Comparison of ENCODE assay signal across 10 cellular contexts in genomic region chr11:96306600-96306932, GRCh38. TPM values are rescaled to one million over a fixed set of nuclear protein-coding genes. Genes with fewer than 3 reads are reported as not detected.
DNase-seq lines count a peak whose midpoint lies in the region; FAIRE-seq and TF ChIP-seq lines count a peak whose summit lies in the region.
"Had no signal": no experiment of that assay in that cellular context is flagged by ENCODE, and none has a peak within 500 bp of the region (broad histone marks: within the 10 kb centered on the region; RNA-seq: fewer than 3 reads in every experiment).

No MANE protein-coding gene starts in this region.

- peak overlapping the region; percentile 62 for H3K27ac Mint-ChIP-seq in activated naive CD8-positive, alpha-beta T cell treated with anti-CD3 and anti-CD28 coated beads for 36 hours
- H3K27ac Mint-ChIP-seq in activated CD4-positive, alpha-beta memory T cell treated with anti-CD3 and anti-CD28 coated beads for 36 hours: no peak overlapping the region

- H3K27me3 Mint-ChIP-seq in activated naive CD8-positive, alpha-beta T cell treated with anti-CD3 and anti-CD28 coated beads for 36 hours: no peaks in the 10 kb centered on the region
- no peaks in the 10 kb centered on the region for H3K27me3 Mint-ChIP-seq in activated CD4-positive, alpha-beta memory T cell treated with anti-CD3 and anti-CD28 coated beads for 36 hours
- H3K27me3 Mint-ChIP-seq: naive B cell had no signal

- TF ChIP-seq CTCF in HFF-Myc (IDR thresholded peaks at IDR 0.05; ENCODE audit: low read depth, low read length, missing control alignments): no peak
- TF ChIP-seq CTCF in kidney (IDR thresholded peaks at IDR 0.05; ENCODE audit: borderline replicate concordance, extremely low read depth, insufficient read depth): no peak

- no peaks in the 10 kb centered on the region for H3K9me3 Mint-ChIP-seq in activated naive CD8-positive, alpha-beta T cell treated with anti-CD3 and anti-CD28 coated beads for 36 hours
- no peaks in the 10 kb centered on the region for H3K9me3 Mint-ChIP-seq in activated CD4-positive, alpha-beta memory T cell treated with anti-CD3 and anti-CD28 coated beads for 36 hours
- H3K9me3 Mint-ChIP-seq: naive B cell had no signal

- 6 to 25% (median 23%) methylated on average over 3 of the region's 3 CpGs for WGBS in small intestine, 3 donors

- peak overlapping the region in 1 of 2 donors; percentile 13 for H3K9ac ChIP-seq in kidney (ENCODE audit: low read length in 2 of 2)

- DNase-seq in HFF-Myc (ENCODE audit: extremely low read depth, low read depth) (no peak), kidney (no peak), small intestine (no peak), dedifferentiated amniotic fluid mesenchymal stem cell (ENCODE audit: extremely low spot score) (no peak)
- no peak for DNase-seq in activated naive CD8-positive, alpha-beta T cell treated with anti-CD3 and anti-CD28 coated beads for 36 hours
- DNase-seq in stimulated activated CD4-positive, alpha-beta T cell treated with anti-CD3 and anti-CD28 coated beads, Interleukin-4, amount 100 ng/mL, for 24 hours: no peak
- no peak for DNase-seq in activated CD4-positive, alpha-beta memory T cell treated with anti-CD3 and anti-CD28 coated beads for 36 hours
- DNase-seq in activated CD4-positive, alpha-beta T cell treated with anti-CD3 and anti-CD28 coated beads for 48 hours: no peak
- DNase-seq: KBM-7, naive B cell had no signal

- H3K36me3 Mint-ChIP-seq in activated naive CD8-positive, alpha-beta T cell treated with anti-CD3 and anti-CD28 coated beads for 36 hours: peaks cover 15% of the 10 kb centered on the region
- H3K36me3 Mint-ChIP-seq in activated CD4-positive, alpha-beta memory T cell treated with anti-CD3 and anti-CD28 coated beads for 36 hours: peaks cover 3% of the 10 kb centered on the region

- POLR2A ChIA-PET in activated CD4-positive, alpha-beta memory T cell treated with anti-CD3 and anti-CD28 coated beads for 36 hours (lab: Charles Lee): no interaction called here

- peak overlapping the region; percentile 91 to 93 for H3K27ac ChIP-seq in kidney (ENCODE audit: low read depth in 2 of 2, low read length in 2 of 2)
- H3K27ac ChIP-seq in small intestine (ENCODE audit: low read depth in 1 of 2, low read length in 1 of 2): peak overlapping the region; percentile 37 to 81

- H3K4me3 Mint-ChIP-seq in activated naive CD8-positive, alpha-beta T cell treated with anti-CD3 and anti-CD28 coated beads for 36 hours: peak overlapping the region; percentile 70
- H3K4me3 Mint-ChIP-seq in activated CD4-positive, alpha-beta memory T cell treated with anti-CD3 and anti-CD28 coated beads for 36 hours: no peak overlapping the region

- peaks cover 77% of the 10 kb centered on the region for H3K4me1 Mint-ChIP-seq in activated naive CD8-positive, alpha-beta T cell treated with anti-CD3 and anti-CD28 coated beads for 36 hours
- peaks cover 69% of the 10 kb centered on the region for H3K4me1 Mint-ChIP-seq in activated CD4-positive, alpha-beta memory T cell treated with anti-CD3 and anti-CD28 coated beads for 36 hours (ENCODE audit: low read depth)

- H3K4me1 ChIP-seq in kidney (ENCODE audit: control insufficient read depth in 1 of 2, insufficient read depth in 1 of 2, low read depth in 1 of 2, low read length in 2 of 2) (peaks cover 24 to 44% of the 10 kb centered on the region in 2 donors), small intestine (ENCODE audit: control insufficient read depth in 2 of 2, insufficient read depth in 1 of 2, low read depth in 1 of 2, low read length in 1 of 2) (peaks cover 8 to 20% of the 10 kb centered on the region in 2 donors)

- CTCF ChIA-PET in activated CD4-positive, alpha-beta memory T cell treated with anti-CD3 and anti-CD28 coated beads for 36 hours (lab: Charles Lee): interaction anchor here (1.5 to 3.4 kb wide), 2 partner anchors 8 to 37 kb away, joined by 3 to 10 read pairs; partner anchors contain the start of gene MAML2

- H3K36me3 ChIP-seq in kidney (ENCODE audit: control insufficient read depth in 1 of 2, insufficient read depth in 2 of 2, low read length in 2 of 2) (no peaks in the 10 kb centered on the region), small intestine (ENCODE audit: control insufficient read depth in 2 of 2, insufficient read depth in 2 of 2, low read length in 2 of 2) (no peaks in the 10 kb centered on the region)

- no peak for FAIRE-seq in kidney (lab: Jason Lieb, UNC)
- FAIRE-seq in small intestine (lab: Jason Lieb, UNC): no peak

- H3K4me3 ChIP-seq in HFF-Myc (replicated peaks; ENCODE audit: low read depth, low read length) (peak overlapping the region; percentile 45), kidney (ENCODE audit: low read length in 2 of 2) (peak overlapping the region; percentile 62 to 65), small intestine (ENCODE audit: low read depth in 1 of 2, low read length in 2 of 2) (no peak overlapping the region)

- intact Hi-C loops in kidney (cut with DNase I): no loop called here
- intact Hi-C loops in activated CD4-positive, alpha-beta memory T cell treated with anti-CD3 and anti-CD28 coated beads for 36 hours (cut with micrococcal nuclease): loop anchor here (2.0 kb wide), 1 partner anchor 14 kb away; no protein-coding TSS in a partner anchor

- H3K27me3 ChIP-seq in small intestine (ENCODE audit: control insufficient read depth in 2 of 2, insufficient read depth in 2 of 2, low read length in 2 of 2): no peaks in the 10 kb centered on the region

- H3K9me3 ChIP-seq in kidney (ENCODE audit: control insufficient read depth in 1 of 2, low read length in 2 of 2): no peaks in the 10 kb centered on the region
- no peaks in the 10 kb centered on the region for H3K9me3 ChIP-seq in small intestine (ENCODE audit: control insufficient read depth, low read depth)

RNA-seq across cellular contexts. Expression of gene MAML2, which starts 36.4 kb away (rescaled TPM):
- 10 to 100 TPM; 14.1 to 14.3 TPM for total RNA-seq in activated naive CD8-positive, alpha-beta T cell treated with anti-CD3 and anti-CD28 coated beads for 36 hours
- 32.3 TPM for total RNA-seq in kidney
- polyA plus RNA-seq in kidney (ENCODE audit: insufficient read depth, low read depth, low replicate concordance) (4.9 TPM), small intestine (1 to 10 TPM in 1 of 3 donors, under 1 TPM in 2; 0.45 to 2.4 (median 0.81) TPM)
- 10 to 100 TPM; 24.2 TPM for total RNA-seq in activated CD4-positive, alpha-beta memory T cell treated with anti-CD3 and anti-CD28 coated beads for 36 hours

Comparison
In these comparisons a context has a peak if more than half of its experiments do, and no peak if none do; other contexts are left out.
1. H3K4me3 ChIP-seq: peak in HFF-Myc (single experiment) and kidney (2 of 2); none in small intestine (0 of 2).